In the genomic region with DNA sequence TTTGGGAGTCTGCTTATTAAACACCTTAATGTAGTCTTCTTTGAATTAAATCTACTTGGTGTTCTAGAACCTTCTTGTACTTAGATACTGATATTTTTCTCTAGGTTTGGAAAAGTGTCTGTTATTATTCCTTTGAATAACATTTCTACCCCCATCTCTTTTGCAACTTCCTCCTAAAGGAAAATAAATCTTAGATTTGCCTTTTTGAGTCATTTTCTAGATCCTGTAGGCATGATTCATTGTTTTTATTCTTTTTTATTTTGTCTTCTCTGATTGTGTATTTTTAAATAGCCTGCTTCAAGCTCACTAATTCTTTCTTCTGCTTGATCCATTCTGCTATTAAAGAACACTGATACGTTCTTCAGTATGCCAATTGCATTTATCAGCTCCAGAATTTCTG, we compare ENCODE assay signal across 18 cellular contexts.
"Had no signal": no experiment of that assay in that cellular context is flagged by ENCODE, and none has a peak within 500 bp of the region (broad histone marks: within the 10 kb centered on the region; RNA-seq: fewer than 3 reads in every experiment).

No MANE protein-coding gene starts in this region.

- H3K79me2 ChIP-seq: hepatocyte, parathyroid adenoma had no signal

- H3K4me3 Mint-ChIP-seq: naive thymus-derived CD4-positive, alpha-beta T cell had no signal

- H3K9me3 ChIP-seq: left lung, mucosa of descending colon, upper lobe of left lung had no signal

- DNase-seq: activated CD4-positive, alpha-beta T cell treated with anti-CD3 and anti-CD28 coated beads, Interleukin-2, amount 50 U/mL, for 4 hours; activated CD4-positive, CD25-positive, alpha-beta regulatory T cell treated with anti-CD3 and anti-CD28 coated beads, Interleukin-2, amount 50 U/mL, for 72 hours; activated naive CD4-positive, alpha-beta T cell; activated T-cell treated with anti-CD3 and anti-CD28 coated beads for 4 hours; caudate nucleus; effector CD4-positive, alpha-beta T cell; left lung; mucosa of descending colon; naive thymus-derived CD4-positive, alpha-beta T cell; stimulated activated CD4-positive, alpha-beta T cell treated with anti-CD3 and anti-CD28 coated beads, Interleukin-15, amount 100 ng/mL, for 24 hours; stimulated activated CD4-positive, alpha-beta T cell treated with anti-CD3 and anti-CD28 coated beads, Interleukin-4, amount 100 ng/mL, for 1 hour; stimulated activated naive CD4-positive, alpha-beta T cell treated with Interleukin-2 at 50 U/mL for 16 hours; T-helper 1 cell; upper lobe of left lung had no signal

- H3K36me3 Mint-ChIP-seq: naive thymus-derived CD4-positive, alpha-beta T cell had no signal

- H3K4me2 ChIP-seq: hepatocyte had no signal

- H3K4me1 Mint-ChIP-seq: naive thymus-derived CD4-positive, alpha-beta T cell had no signal

- H3K36me3 ChIP-seq: left lung, upper lobe of left lung had no signal

- ATAC-seq: left lung; mucosa of descending colon; naive thymus-derived CD4-positive, alpha-beta T cell; SK-N-SH treated with all-trans-retinoic acid at 6 μM for 48 hours had no signal

- H3K27me3 Mint-ChIP-seq: naive thymus-derived CD4-positive, alpha-beta T cell had no signal

- H3K9ac ChIP-seq: parathyroid adenoma had no signal

- H3K27me3 ChIP-seq: hepatocyte, left lung, upper lobe of left lung had no signal

- H3K4me3 ChIP-seq: coronary artery, hepatocyte, left lung, mucosa of descending colon, upper lobe of left lung had no signal

- H2AFZ ChIP-seq: hepatocyte, parathyroid adenoma had no signal

- H3K27ac Mint-ChIP-seq: naive thymus-derived CD4-positive, alpha-beta T cell had no signal

- H3K4me1 ChIP-seq: left lung, parathyroid adenoma, upper lobe of left lung had no signal

- H3K27ac ChIP-seq: coronary artery, hepatocyte, left lung, parathyroid adenoma, upper lobe of left lung had no signal
